29 cellular contexts compared by ENCODE assay signal in genomic region chr7:11605749-11606148, GRCh38.
DNase-seq lines count a peak whose midpoint lies in the region; ATAC-seq and TF ChIP-seq lines count a peak whose summit lies in the region.
"Had no signal": no experiment of that assay in that cellular context is flagged by ENCODE, and none has a peak within 500 bp of the region (broad histone marks: within the 10 kb centered on the region; RNA-seq: fewer than 3 reads in every experiment).

No MANE protein-coding gene starts in this region.

- in situ Hi-C loops in gastrocnemius medialis (cut with MboI; ENCODE audit: low sequenced_read_pairs in 4 of 4) = no loop called here

- H3K4me1 ChIP-seq in heart left ventricle (peaks cover 0 to 26% (median 11%) of the 10 kb centered on the region in 12 donors), right atrium auricular region (no peaks in the 10 kb centered on the region), gastrocnemius medialis (peaks cover 0 to 4% of the 10 kb centered on the region in 2 donors)
- H3K4me1 ChIP-seq: SJCRH30 had no signal

- no peaks in the 10 kb centered on the region for H3K9me3 ChIP-seq in heart left ventricle
- no peaks in the 10 kb centered on the region for H3K9me3 ChIP-seq in right atrium auricular region
- H3K9me3 ChIP-seq in gastrocnemius medialis = no peaks in the 10 kb centered on the region
- H3K9me3 ChIP-seq: SJCRH30 had no signal

- intact Hi-C loops in heart left ventricle (cut with DNase I) (no loop called here), gastrocnemius medialis (cut with DNase I; ENCODE audit: low total_unique reads) (no loop called here)

- no peak for TF ChIP-seq POLR2A in heart left ventricle (IDR thresholded peaks at IDR 0.05)
- TF ChIP-seq POLR2A in gastrocnemius medialis (IDR thresholded peaks at IDR 0.05) = no peak
- TF ChIP-seq POLR2A in GM18505 (IDR thresholded peaks at IDR 0.05; ENCODE audit: borderline replicate concordance, extremely low read depth, insufficient read depth, insufficient read length) = no peak

- no peak for DNase-seq in heart left ventricle
- DNase-seq in right atrium auricular region (ENCODE audit: low spot score) = no peak
- peak; percentile 86 to 92 for DNase-seq in dermis microvascular lymphatic vessel endothelial cell (ENCODE audit: low read depth in 2 of 2)
- peak; percentile 51 for DNase-seq in glomerular endothelial cell (ENCODE audit: extremely low read depth, low read depth, low spot score)
- no peak for DNase-seq in gastrocnemius medialis
- no peak for DNase-seq in NAMALWA (ENCODE audit: low spot score)
- no peak for DNase-seq in NCI-H82 treated with DMSO at 0.1 percent for 48 hours (lab: John Stamatoyannopoulos, UW; ENCODE audit: unreplicated experiment)
- DNase-seq: CD8-positive, alpha-beta memory T cell; DMS 273 treated with DMSO at 0.1 percent for 48 hours; DMS79; EL; GDM1; H9; IMR-90; KG1; MM.1S; NCI-H1092; NCI-H1417 treated with DMSO at 0.1 percent for 48 hours; NCI-H1694 treated with DMSO at 0.1 percent for 48 hours; NCI-H2081 treated with DMSO at 0.1 percent for 48 hours; NCI-H2171; NCI-H345; NCI-H510A treated with DMSO at 0.1 percent for 48 hours; NCI-H748 treated with DMSO at 0.1 percent for 48 hours; SJCRH30 had no signal

- no peaks in the 10 kb centered on the region for H3K36me3 ChIP-seq in heart left ventricle
- H3K36me3 ChIP-seq in right atrium auricular region = no peaks in the 10 kb centered on the region
- no peaks in the 10 kb centered on the region for H3K36me3 ChIP-seq in gastrocnemius medialis
- H3K36me3 ChIP-seq: SJCRH30 had no signal

- peak in 3 of 4 donors; percentile 34 to 77 (median 59) for ATAC-seq in heart left ventricle
- ATAC-seq in gastrocnemius medialis = peak; percentile 36 to 39
- ATAC-seq in GM18505 (IDR thresholded peaks at IDR 0.05; ENCODE audit: unreplicated experiment) = no peak
- ATAC-seq: GM12878, GM23338 had no signal

- TF ChIP-seq CTCF in heart left ventricle (IDR thresholded peaks at IDR 0.05) = no peak
- no peak for TF ChIP-seq CTCF in right atrium auricular region (IDR thresholded peaks at IDR 0.05)
- no peak for TF ChIP-seq CTCF in gastrocnemius medialis (IDR thresholded peaks at IDR 0.05 in 4 of 5, conservative IDR thresholded peaks at IDR 0.05 in 1 of 5)

- no peaks in the 10 kb centered on the region for H3K27me3 ChIP-seq in heart left ventricle
- no peaks in the 10 kb centered on the region for H3K27me3 ChIP-seq in right atrium auricular region
- no peaks in the 10 kb centered on the region for H3K27me3 ChIP-seq in gastrocnemius medialis
- H3K27me3 ChIP-seq: SJCRH30 had no signal

- peak overlapping the region in 4 of 12 donors; percentile 8 to 49 (median 12) for H3K27ac ChIP-seq in heart left ventricle
- H3K27ac ChIP-seq in right atrium auricular region = no peak overlapping the region
- peak overlapping the region in 1 of 4 donors; percentile 4 for H3K27ac ChIP-seq in gastrocnemius medialis
- H3K27ac ChIP-seq: 22Rv1, SJCRH30 had no signal

- no peak overlapping the region for H3K4me3 ChIP-seq in heart left ventricle
- H3K4me3 ChIP-seq in right atrium auricular region = no peak overlapping the region
- no peak overlapping the region for H3K4me3 ChIP-seq in gastrocnemius medialis
- H3K4me3 ChIP-seq: GM12878, GM23338, SJCRH30 had no signal

Comparison
In these comparisons a context has a peak if more than half of its experiments do, and no peak if none do; other contexts are left out.
1. DNase-seq: peak in dermis microvascular lymphatic vessel endothelial cell (2 of 2) and glomerular endothelial cell (single experiment); none in heart left ventricle (0 of 5), right atrium auricular region (single experiment), gastrocnemius medialis (0 of 2), NAMALWA (single experiment) and NCI-H82 treated with DMSO at 0.1 percent for 48 hours (single experiment).